In genomic region chr14:72926292-72927028, GRCh38 we compare ENCODE assay signal across 8 cellular contexts. TPM values are rescaled to one million over a fixed set of nuclear protein-coding genes. Genes with fewer than 3 reads are reported as not detected.
DNase-seq lines count a peak whose midpoint lies in the region; ATAC-seq, FAIRE-seq and TF ChIP-seq lines count a peak whose summit lies in the region.

Gene DCAF4 (plus strand): TSS chr14:72926464. CDS start chr14:72937979, 11,515 bp downstream.

- H3K36me3 ChIP-seq in Caco-2 (ENCODE audit: control insufficient read depth, insufficient read depth, low read length) (no peaks in the 10 kb centered on the region), H1 (ENCODE audit: control insufficient read depth in 2 of 4, insufficient read depth in 4 of 4, low read length in 3 of 4) (no peaks in the 10 kb centered on the region; a peak in 1 of 8 replicates)

- H2BK15ac ChIP-seq in H1 (ENCODE audit: low read length): no peak within 1 kb of the TSS

- H3K4me1 ChIP-seq in Caco-2: no peaks in the 10 kb centered on the region
- peaks cover 0 to 2% (median under 1%) of the 10 kb centered on the region in 4 experiments; a peak in 4 of 7 replicates for H3K4me1 ChIP-seq in H1 (replicated peaks in 1 of 4; ENCODE audit: control insufficient read depth in 3 of 4, insufficient read depth in 4 of 4, low read length in 3 of 4)

- H3K36me3 Mint-ChIP-seq in Caco-2 (ENCODE audit: insufficient read depth, unreplicated experiment): no peaks in the 10 kb centered on the region
- H3K36me3 Mint-ChIP-seq in memory B cell: no peaks in the 10 kb centered on the region

- FAIRE-seq in H1 (lab: Jason Lieb, UNC): peak; percentile 55

- peak within 1 kb of the TSS; percentile 98 for H2AFZ ChIP-seq in H1 (ENCODE audit: low read length)

- peak; percentile 59 to 63 for TF ChIP-seq POLR2A in H1 (IDR thresholded peaks at IDR 0.05; ENCODE audit: control extremely low read depth in 1 of 2, low read depth in 2 of 2, low read length in 2 of 2)

- H3K4me3 Mint-ChIP-seq in Caco-2 (ENCODE audit: unreplicated experiment): peak within 1 kb of the TSS; percentile 87
- peak within 1 kb of the TSS; percentile 93 for H3K4me3 Mint-ChIP-seq in memory B cell

- H3K79me1 ChIP-seq in H1 (ENCODE audit: low read depth, low read length): no peaks in the 10 kb centered on the region; the same call in 1 of the 2 replicates

- no peak within 1 kb of the TSS for H4K91ac ChIP-seq in H1 (replicated peaks; ENCODE audit: insufficient read length, low read length)

- CTCF ChIA-PET in Caco-2 (lab: Charles Lee): interaction anchor here (0.8 kb wide), 1 partner anchor 412 kb away, joined by 3 read pairs; no protein-coding TSS in a partner anchor
- CTCF ChIA-PET in H1 (lab: Charles Lee; ENCODE audit: partially characterized antibody): interaction anchor here (2.0 kb wide), 1 partner anchor 167 kb away, joined by 4 read pairs; no protein-coding TSS in a partner anchor

- no peak within 1 kb of the TSS for H3K14ac ChIP-seq in H1 (ENCODE audit: insufficient read length)

- no peak within 1 kb of the TSS for H4K5ac ChIP-seq in H1 (ENCODE audit: insufficient read length, low read depth, low read length)

- TF ChIP-seq CTCF in Caco-2 (IDR thresholded peaks at IDR 0.05; ENCODE audit: insufficient read depth in 1 of 2, low read depth in 1 of 2, low read length in 1 of 2, severe bottlenecking in 1 of 2, unreplicated experiment in 1 of 2): no peak
- no peak for TF ChIP-seq CTCF in H1 (IDR thresholded peaks at IDR 0.05; ENCODE audit: control extremely low read depth in 1 of 3, insufficient read depth in 1 of 3, low read depth in 1 of 3, low read length in 3 of 3)

- 1% methylated on average over 33 of the region's 59 CpGs; no CpG with 5 or more reads in 1 of the 2 experiments for WGBS in H1 (ENCODE audit: extremely low coverage in 1 of 2, insufficient coverage in 1 of 2, insufficient read length in 1 of 2, insufficient replicate concordance in 2 of 2, low coverage in 1 of 2, low lambda C conversion rate in 2 of 2, missing lambda C conversion rate in 1 of 2), 2 experiments

- H4K20me1 ChIP-seq in H1 (replicated peaks in 1 of 2; ENCODE audit: control insufficient read depth in 1 of 2, insufficient read depth in 2 of 2, low read length in 2 of 2): no peaks in the 10 kb centered on the region

- no peak within 1 kb of the TSS for H2BK20ac ChIP-seq in H1 (ENCODE audit: low read length)

- peak; percentile 97 to 99 for DNase-seq in Caco-2
- peak; percentile 49 to 98 (median 93) for DNase-seq in HUDEP-2 (lab: John Stamatoyannopoulos, UW; ENCODE audit: unreplicated experiment in 76 of 76)
- peak; percentile 96 for DNase-seq in NOMO-1 treated with dmso at 0.1 percent for 144 hours (lab: John Stamatoyannopoulos, UW; ENCODE audit: unreplicated experiment)
- DNase-seq in activated CD8-positive, alpha-beta memory T cell treated with anti-CD3 and anti-CD28 coated beads for 4 hours (ENCODE audit: low read depth in 2 of 2): peak; percentile 86 to 93
- peak; percentile 90 to 91 for DNase-seq in H1 (ENCODE audit: low read depth in 1 of 2, low spot score in 2 of 2)
- peak; percentile 79 for DNase-seq in memory B cell (ENCODE audit: low spot score in 2 of 2)
- peak; percentile 86 for DNase-seq in stimulated activated CD8-positive, alpha-beta memory T cell treated with anti-CD3 and anti-CD28 coated beads, Interleukin-12 subunit alpha, Interleukin-12 subunit beta, amount 100 ng/mL, for 4 hours (ENCODE audit: low read depth)

- H3K4ac ChIP-seq in H1 (replicated peaks; ENCODE audit: insufficient read length, low read depth, low read length): peak within 1 kb of the TSS; percentile 69

- peaks cover 6% of the 10 kb centered on the region for H3K27me3 Mint-ChIP-seq in Caco-2 (ENCODE audit: insufficient read depth, unreplicated experiment)
- no peaks in the 10 kb centered on the region for H3K27me3 Mint-ChIP-seq in memory B cell

- H3K23me2 ChIP-seq in H1 (ENCODE audit: low read depth, low read length): peaks cover 11% of the 10 kb centered on the region

- no peak within 1 kb of the TSS for H3K56ac ChIP-seq in H1 (replicated peaks; ENCODE audit: insufficient read length, low read depth, low read length)

- H3K9me3 ChIP-seq in Caco-2 (no peaks in the 10 kb centered on the region), H1 (ENCODE audit: insufficient read depth in 2 of 2, low read depth in 1 of 2, low read length in 1 of 2) (no peaks in the 10 kb centered on the region)

- H3K9me3 Mint-ChIP-seq in Caco-2 (ENCODE audit: unreplicated experiment) (no peaks in the 10 kb centered on the region), memory B cell (no peaks in the 10 kb centered on the region)

- H3K4me2 ChIP-seq in H1 (ENCODE audit: insufficient read depth in 1 of 2, low read depth in 2 of 2, low read length in 2 of 2): peak within 1 kb of the TSS; percentile 76 to 84

- H3K79me2 ChIP-seq in H1 (ENCODE audit: control insufficient read depth in 1 of 2, insufficient read depth in 2 of 2, low read length in 2 of 2): peaks cover 0 to 8% of the 10 kb centered on the region in 2 experiments; a peak in 2 of 4 replicates

- POLR2A ChIA-PET in Caco-2 (lab: Charles Lee) (interaction anchor here (0.6 kb wide), 2 partner anchors 341 to 1738 kb away, joined by 3 read pairs; no protein-coding TSS in a partner anchor), H1 (lab: Charles Lee; ENCODE audit: partially characterized antibody) (interaction anchor here (1.5 kb wide), 1 partner anchor 10 kb away, joined by 6 read pairs; no protein-coding TSS in a partner anchor)

- H3K27me3 ChIP-seq in Caco-2 (replicated peaks; ENCODE audit: control insufficient read depth, insufficient read depth, low read length): no peaks in the 10 kb centered on the region
- peaks cover 0 to 10% (median 8%) of the 10 kb centered on the region in 4 experiments; a peak in 5 of 7 replicates for H3K27me3 ChIP-seq in H1 (replicated peaks in 1 of 4; ENCODE audit: control insufficient read depth in 3 of 4, extremely low read depth in 1 of 4, insufficient read depth in 3 of 4, low read length in 3 of 4)

- H3K27ac Mint-ChIP-seq in Caco-2 (ENCODE audit: unreplicated experiment): peak within 1 kb of the TSS; percentile 67
- peak within 1 kb of the TSS; percentile 93 for H3K27ac Mint-ChIP-seq in memory B cell

- peak within 1 kb of the TSS; percentile 39 to 65 (median 58); a peak in 5 of 7 replicates for H3K9ac ChIP-seq in H1 (replicated peaks in 1 of 4; ENCODE audit: extremely low read depth in 1 of 4, low read depth in 3 of 4, low read length in 3 of 4)

- no peak within 1 kb of the TSS for H3K23ac ChIP-seq in H1 (ENCODE audit: insufficient read length)

- TF ChIP-seq RAD21 in H1 (IDR thresholded peaks at IDR 0.05 in 1 of 2, conservative IDR thresholded peaks at IDR 0.05 in 1 of 2; ENCODE audit: low read depth in 2 of 2, low read length in 2 of 2): no peak

- TF ChIP-seq EP300 in H1 (IDR thresholded peaks at IDR 0.05; ENCODE audit: borderline replicate concordance in 1 of 2, low read depth in 2 of 2, low read length in 2 of 2): no peak

- no peak within 1 kb of the TSS for H2BK120ac ChIP-seq in H1 (replicated peaks; ENCODE audit: low read depth, low read length)

- H3K18ac ChIP-seq in H1 (ENCODE audit: extremely low read depth, low read length): peak within 1 kb of the TSS; percentile 81

- H2BK5ac ChIP-seq in H1 (ENCODE audit: low read depth, low read length): no peak within 1 kb of the TSS

- peak within 1 kb of the TSS; percentile 73 for H4K8ac ChIP-seq in H1 (ENCODE audit: extremely low read depth, insufficient read depth, low read length)

- peak within 1 kb of the TSS; percentile 63 for H2BK12ac ChIP-seq in H1 (ENCODE audit: low read depth, low read length)

- intact Hi-C loops in Caco-2 (cut with micrococcal nuclease; ENCODE audit: unreplicated experiment): loop anchor here (1.0 kb wide), 2 partner anchors 32 to 101 kb away; partner anchors contain the start of genes DPF3 and ZFYVE1

- H3K4me1 Mint-ChIP-seq in Caco-2 (ENCODE audit: low read depth, unreplicated experiment) (no peaks in the 10 kb centered on the region), memory B cell (peaks cover 5% of the 10 kb centered on the region)

- H3K4me3 ChIP-seq in Caco-2 (ENCODE audit: low read depth, low read length) (peak within 1 kb of the TSS; percentile 78), H1 (ENCODE audit: extremely low read depth in 1 of 4, insufficient read depth in 2 of 4, low read depth in 3 of 4, low read length in 4 of 4) (peak within 1 kb of the TSS; percentile 66 to 78 (median 71))

- ATAC-seq in GM21390 (IDR thresholded peaks at IDR 0.05; ENCODE audit: unreplicated experiment) (peak; percentile 96), memory B cell (ENCODE audit: low read depth) (peak; percentile 83)

- H3K27ac ChIP-seq in H1 (ENCODE audit: low read depth, low read length): no peak within 1 kb of the TSS; the same call in 1 of the 2 replicates

- H2AK5ac ChIP-seq in H1 (ENCODE audit: low read depth, low read length): no peak within 1 kb of the TSS

- BruUV-seq in Caco-2 (replicated peaks; lab: Mats Ljungman, UMichigan): no TSS peak

TF ChIP-seq in H1, 55 proteins besides CTCF, POLR2A, EP300 and RAD21 (continues in another document):
- TF ChIP-seq TAF1 (IDR thresholded peaks at IDR 0.05; ENCODE audit: low read depth, low read length) (peak; percentile 66), ZNF274 (IDR thresholded peaks at IDR 0.05; ENCODE audit: borderline replicate concordance, extremely low read depth, low read length) (no peak), KDM5A (IDR thresholded peaks at IDR 0.05; ENCODE audit: low read length) (no peak), SIRT6 (IDR thresholded peaks at IDR 0.05; ENCODE audit: low read length) (no peak), PHF8 (conservative IDR thresholded peaks at IDR 0.05; ENCODE audit: low read depth, low read length) (peak; percentile 52; the same call in 1 of the 2 replicates), JUN (IDR thresholded peaks at IDR 0.05; ENCODE audit: low read depth, low read length) (no peak), HDAC2 (IDR thresholded peaks at IDR 0.05; ENCODE audit: borderline replicate concordance in 1 of 2, low read depth in 2 of 2, low read length in 2 of 2) (peak; percentile 38 to 55; a peak in 1 of 4 replicates), CREB1 (IDR thresholded peaks at IDR 0.05) (peak; percentile 75), SAP30 (IDR thresholded peaks at IDR 0.05; ENCODE audit: insufficient read depth, insufficient replicate concordance, low read length) (peak; percentile 83), SP1 (IDR thresholded peaks at IDR 0.05; ENCODE audit: low read depth, low read length) (peak; percentile 97)

RNA-seq across cellular contexts. Expression of gene DCAF4, which starts in this region (rescaled TPM):
- total RNA-seq in Caco-2 (2022): 20.1 and 21.1 TPM in 2 replicates
- 16.8 and 21.1 TPM in 2 replicates for total RNA-seq in H1 (2021; fragmentation: NEBNext Ultra II Directional; extraction: Animal tissue kit (Norgen Biotek cat#: 25700))
- polyA plus RNA-seq in H1 (2011; rRNA removed): 17.0 and 26.3 TPM in 2 replicates
- polyA plus RNA-seq in H1 (2011; cell fraction: cytosol; rRNA removed): 28.3 TPM
- polyA plus RNA-seq in H1 (2011; cell fraction: nucleus; rRNA removed): 35.9 TPM
- polyA plus RNA-seq in H1 (2012, experiment 1 of 2): 13.7 to 17.0 TPM (median 14.8 TPM) in 4 replicates
- polyA plus RNA-seq in H1 (2012, experiment 2 of 2): 7.8 TPM
- 22.5 TPM for polyA plus RNA-seq in H1 (2013, experiment 1 of 2)
- polyA plus RNA-seq in H1 (2013, experiment 2 of 2): 22.9 TPM
- 24.8 and 27.4 TPM in 2 replicates for polyA minus RNA-seq in H1 (2011; rRNA and poly(A)+ RNA removed)
- 7.8 TPM for polyA minus RNA-seq in H1 (2011; cell fraction: cytosol; rRNA and poly(A)+ RNA removed)
- polyA minus RNA-seq in H1 (2011; cell fraction: nucleus; rRNA and poly(A)+ RNA removed): 26.9 TPM
